In genomic region chr12:85527192-85527591, GRCh38 we compare ENCODE assay signal across 12 cellular contexts.
A peak's percentile ranks its signal among the peaks of the same experiment; 100 is the strongest.
DNase-seq lines count a peak whose midpoint lies in the region; ATAC-seq and TF ChIP-seq lines count a peak whose summit lies in the region.
"Had no signal": no experiment of that assay in that cellular context is flagged by ENCODE, and none has a peak within 500 bp of the region (broad histone marks: within the 10 kb centered on the region; RNA-seq: fewer than 3 reads in every experiment).

No MANE protein-coding gene starts in this region.

- DNase-seq in prostate gland (ENCODE audit: low spot score) (no peak), foreskin melanocyte (no peak), stomach (no peak)
- no peak for DNase-seq in CD8-positive, alpha-beta T cell
- DNase-seq: NCI-H510A treated with DMSO at 0.1 percent for 48 hours; stimulated activated CD4-positive, alpha-beta T cell treated with anti-CD3 and anti-CD28 coated beads, Interleukin-4, amount 100 ng/mL, for 4 hours; testis had no signal

- no peak for TF ChIP-seq CTCF in prostate gland (IDR thresholded peaks at IDR 0.05)
- TF ChIP-seq CTCF in stomach (IDR thresholded peaks at IDR 0.05): no peak
- no peak for TF ChIP-seq CTCF in CD8-positive, alpha-beta T cell (IDR thresholded peaks at IDR 0.05)

- H3K36me3 ChIP-seq in prostate gland (no peaks in the 10 kb centered on the region), stomach (no peaks in the 10 kb centered on the region)
- H3K36me3 ChIP-seq in CD8-positive, alpha-beta T cell (ENCODE audit: insufficient read depth, low read length): no peaks in the 10 kb centered on the region

- H3K27ac ChIP-seq in prostate gland (no peak overlapping the region), stomach (no peak overlapping the region)
- H3K27ac ChIP-seq in CD8-positive, alpha-beta T cell (ENCODE audit: low read depth, low read length): no peak overlapping the region
- H3K27ac ChIP-seq: C4-2B, testis had no signal

- H3K9me3 ChIP-seq in prostate gland: no peaks in the 10 kb centered on the region
- no peaks in the 10 kb centered on the region for H3K9me3 ChIP-seq in stomach
- H3K9me3 ChIP-seq in CD8-positive, alpha-beta T cell (ENCODE audit: low read length): no peaks in the 10 kb centered on the region
- H3K9me3 ChIP-seq: testis had no signal

- intact Hi-C loops in prostate gland (cut with DNase I): no loop called here
- intact Hi-C loops in stomach (cut with DNase I; ENCODE audit: low total_unique reads): no loop called here
- intact Hi-C loops in CD8-positive, alpha-beta T cell (cut with DNase I, micrococcal nuclease): no loop called here

- POLR2A ChIA-PET in CD8-positive, alpha-beta T cell (lab: Charles Lee): no interaction called here

- H3K4me3 Mint-ChIP-seq in CD8-positive, alpha-beta T cell: no peak overlapping the region

- no peaks in the 10 kb centered on the region for H3K36me3 Mint-ChIP-seq in CD8-positive, alpha-beta T cell

- no peak for TF ChIP-seq EP300 in stomach (IDR thresholded peaks at IDR 0.05)

- no peaks in the 10 kb centered on the region for H3K4me1 Mint-ChIP-seq in CD8-positive, alpha-beta T cell (ENCODE audit: low read depth)

- CTCF ChIA-PET in CD8-positive, alpha-beta T cell (lab: Charles Lee): no interaction called here

- H3K4me3 ChIP-seq in prostate gland: no peak overlapping the region
- no peak overlapping the region for H3K4me3 ChIP-seq in stomach
- H3K4me3 ChIP-seq in CD8-positive, alpha-beta T cell (ENCODE audit: low read depth, low read length): no peak overlapping the region
- H3K4me3 ChIP-seq: testis had no signal

- TF ChIP-seq POLR2A in prostate gland (IDR thresholded peaks at IDR 0.05): no peak
- no peak for TF ChIP-seq POLR2A in stomach (IDR thresholded peaks at IDR 0.05)

- WGBS in prostate gland: 67% methylated on average over 2 of the region's 2 CpGs
- WGBS in stomach, 5 donors: 69 to 87% (median 78%) methylated on average over 2 of the region's 2 CpGs

- no peaks in the 10 kb centered on the region for H3K27me3 Mint-ChIP-seq in CD8-positive, alpha-beta T cell (ENCODE audit: low read depth)

- H3K4me1 ChIP-seq in prostate gland (replicated peaks) (no peaks in the 10 kb centered on the region), stomach (no peaks in the 10 kb centered on the region)
- no peaks in the 10 kb centered on the region for H3K4me1 ChIP-seq in CD8-positive, alpha-beta T cell (ENCODE audit: insufficient read depth, low read length)
- H3K4me1 ChIP-seq: testis had no signal

- H3K9me3 Mint-ChIP-seq in CD8-positive, alpha-beta T cell: peaks cover 4% of the 10 kb centered on the region

- peak; percentile 81 for ATAC-seq in GM18499 (IDR thresholded peaks at IDR 0.05; ENCODE audit: insufficient read depth, unreplicated experiment)
- ATAC-seq in GM19467 (IDR thresholded peaks at IDR 0.05; ENCODE audit: unreplicated experiment): peak; percentile 77
- ATAC-seq in HG02885 (IDR thresholded peaks at IDR 0.05; ENCODE audit: poor library complexity, unreplicated experiment): peak; percentile 81
- ATAC-seq in HG03565 (IDR thresholded peaks at IDR 0.05; ENCODE audit: unreplicated experiment): peak; percentile 73
- ATAC-seq in CD8-positive, alpha-beta T cell: no peak

- no peaks in the 10 kb centered on the region for H3K27me3 ChIP-seq in prostate gland (replicated peaks; ENCODE audit: insufficient read depth)
- H3K27me3 ChIP-seq in stomach: no peaks in the 10 kb centered on the region
- no peaks in the 10 kb centered on the region for H3K27me3 ChIP-seq in CD8-positive, alpha-beta T cell (ENCODE audit: insufficient read depth, low read length)
- H3K27me3 ChIP-seq: testis had no signal

- H3K27ac Mint-ChIP-seq in CD8-positive, alpha-beta T cell: no peak overlapping the region
